ENCODE assay signal across 11 cellular contexts in genomic region chr1:243950166-243950565, GRCh38.
A peak's percentile ranks its signal among the peaks of the same experiment; 100 is the strongest.
DNase-seq lines count a peak whose midpoint lies in the region; ATAC-seq and TF ChIP-seq lines count a peak whose summit lies in the region.
"Had no signal": no experiment of that assay in that cellular context is flagged by ENCODE, and none has a peak within 500 bp of the region (broad histone marks: within the 10 kb centered on the region; RNA-seq: fewer than 3 reads in every experiment).

No MANE protein-coding gene starts in this region.

- in situ Hi-C loops in Caki2 (cut with HindIII; ENCODE audit: low pct_unique_long_range_greater_than_20kb, low sequenced_read_pairs): no loop called here

- ATAC-seq in GM21526 (IDR thresholded peaks at IDR 0.05; ENCODE audit: low FRiP score, unreplicated experiment) (no peak), GM18873 (IDR thresholded peaks at IDR 0.05; ENCODE audit: low FRiP score, unreplicated experiment) (no peak)

- no peak overlapping the region for H3K27ac Mint-ChIP-seq in CD14-positive monocyte

- H3K4me1 Mint-ChIP-seq in CD14-positive monocyte: peaks cover 7% of the 10 kb centered on the region

- H3K36me3 Mint-ChIP-seq in CD14-positive monocyte: no peaks in the 10 kb centered on the region

- DNase-seq in Caki2 (ENCODE audit: low read depth): peak; percentile 53
- DNase-seq in NCI-H2171 treated with DMSO at 0.1 percent for 48 hours (lab: John Stamatoyannopoulos, UW): peak; percentile 52
- DNase-seq in dedifferentiated amniotic fluid mesenchymal stem cell (ENCODE audit: extremely low spot score): peak; percentile 76
- DNase-seq in myocyte (ENCODE audit: low read depth): peak; percentile 92
- DNase-seq in NCI-H510A (lab: John Stamatoyannopoulos, UW): no peak
- no peak for DNase-seq in CD14-positive monocyte (ENCODE audit: low spot score)
- DNase-seq: aorta, NCI-H446, WERI-Rb-1 had no signal

- peaks cover 0 to 5% (median 5%) of the 10 kb centered on the region in 3 donors for H3K27me3 Mint-ChIP-seq in CD14-positive monocyte (ENCODE audit: low read depth in 3 of 3)

- H3K4me3 Mint-ChIP-seq in CD14-positive monocyte: no peak overlapping the region

- H3K9me3 Mint-ChIP-seq in CD14-positive monocyte: peaks cover 0 to 3% (median 0%) of the 10 kb centered on the region in 7 donors

- intact Hi-C loops in CD14-positive monocyte (cut with micrococcal nuclease): no loop called here

- TF ChIP-seq CTCF in CD14-positive monocyte (IDR thresholded peaks at IDR 0.05): no peak

Comparison
In these comparisons a context has a peak if more than half of its experiments do, and no peak if none do; other contexts are left out.
1. DNase-seq: peak in Caki2 (single experiment), NCI-H2171 treated with DMSO at 0.1 percent for 48 hours (single experiment), dedifferentiated amniotic fluid mesenchymal stem cell (single experiment) and myocyte (single experiment); none in NCI-H510A (single experiment) and CD14-positive monocyte (single experiment).